Comparison of ENCODE assay signal across 8 cellular contexts in the genomic region with DNA sequence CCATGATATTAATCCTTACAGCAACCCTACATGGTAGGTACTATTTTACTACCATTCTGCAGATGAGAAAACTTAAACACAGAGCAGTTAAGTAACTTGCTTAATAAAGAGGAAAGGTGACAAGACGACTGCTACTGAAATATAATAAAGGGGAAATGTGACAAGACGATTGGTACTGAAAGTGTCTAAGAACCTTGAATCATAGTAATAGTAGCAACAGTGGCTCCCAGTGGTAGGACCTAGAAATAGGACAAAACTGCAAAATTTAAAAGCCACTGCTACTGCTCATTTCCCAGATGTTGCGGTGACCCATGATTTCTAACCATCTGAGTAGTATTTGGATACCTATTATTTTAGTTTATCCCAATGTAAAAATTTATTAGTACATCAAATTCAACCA.
A peak's percentile ranks its signal among the peaks of the same experiment; 100 is the strongest.
DNase-seq lines count a peak whose midpoint lies in the region; ATAC-seq and TF ChIP-seq lines count a peak whose summit lies in the region.

No MANE protein-coding gene starts in this region.

- DNase-seq in SIG-M5 treated with dmso at 0.1 percent for 504 hours (lab: John Stamatoyannopoulos, UW; ENCODE audit: unreplicated experiment) (peak; percentile 34), SIG-M5 (lab: John Stamatoyannopoulos, UW) (no peak), SHP77 treated with DMSO at 0.1 percent for 48 hours (lab: John Stamatoyannopoulos, UW) (peak; percentile 35), stromal cell of bone marrow (ENCODE audit: low read depth) (peak; percentile 6), GM19240 (ENCODE audit: insufficient read length, low spot score) (no peak), mucosa of descending colon (no peak)
- DNase-seq in stimulated activated CD4-positive, alpha-beta T cell treated with anti-CD3 and anti-CD28 coated beads, Interleukin-2, amount 100 ng/mL, for 24 hours: no peak

- H3K4me3 ChIP-seq in mucosa of descending colon: no peak overlapping the region

- peak; percentile 92 for ATAC-seq in HG02973 (IDR thresholded peaks at IDR 0.05; ENCODE audit: unreplicated experiment)
- no peak for ATAC-seq in mucosa of descending colon

- H3K4me1 ChIP-seq in mucosa of descending colon (ENCODE audit: low read depth): no peaks in the 10 kb centered on the region

- TF ChIP-seq CTCF in mucosa of descending colon (IDR thresholded peaks at IDR 0.05): no peak

- H3K9me3 ChIP-seq in mucosa of descending colon: no peaks in the 10 kb centered on the region

- intact Hi-C loops in mucosa of descending colon (cut with DNase I, micrococcal nuclease): no loop called here

- no peaks in the 10 kb centered on the region for H3K36me3 ChIP-seq in mucosa of descending colon (ENCODE audit: low read depth)

Comparison
In these comparisons a context has a peak if more than half of its experiments do, and no peak if none do; other contexts are left out.
1. DNase-seq: peak in SIG-M5 treated with dmso at 0.1 percent for 504 hours (single experiment), SHP77 treated with DMSO at 0.1 percent for 48 hours (single experiment) and stromal cell of bone marrow (single experiment); none in SIG-M5 (single experiment), GM19240 (single experiment), stimulated activated CD4-positive, alpha-beta T cell treated with anti-CD3 and anti-CD28 coated beads, Interleukin-2, amount 100 ng/mL, for 24 hours (0 of 2) and mucosa of descending colon (0 of 3).